In genomic region chrX:9677098-9677739, GRCh38 we compare ENCODE assay signal across 8 cellular contexts.
DNase-seq lines count a peak whose midpoint lies in the region; ATAC-seq lines count a peak whose summit lies in the region.

No MANE protein-coding gene starts in this region.

- H3K4me3 Mint-ChIP-seq in activated T-helper 2 cell treated with anti-CD3 and anti-CD28 coated beads, Interferon-gamma antibody, Interleukin-2, Interleukin-4, amounts not matched to agents 10 μg/mL and 5 μg/mL and 100 μg/mL, durations not matched to agents 14 hours and 24 hours and 36 hours (ENCODE audit: low read depth) = peak overlapping the region; percentile 37

- H3K36me3 Mint-ChIP-seq in activated T-helper 2 cell treated with anti-CD3 and anti-CD28 coated beads, Interferon-gamma antibody, Interleukin-2, Interleukin-4, amounts not matched to agents 10 μg/mL and 5 μg/mL and 100 μg/mL, durations not matched to agents 14 hours and 24 hours and 36 hours (ENCODE audit: low read depth) = peaks cover 78% of the 10 kb centered on the region

- peaks cover 26% of the 10 kb centered on the region for H3K9me3 Mint-ChIP-seq in activated T-helper 2 cell treated with anti-CD3 and anti-CD28 coated beads, Interferon-gamma antibody, Interleukin-2, Interleukin-4, amounts not matched to agents 10 μg/mL and 5 μg/mL and 100 μg/mL, durations not matched to agents 14 hours and 24 hours and 36 hours

- intact Hi-C loops in activated T-helper 2 cell treated with anti-CD3 and anti-CD28 coated beads, Interferon-gamma antibody, Interleukin-2, Interleukin-4, amounts not matched to agents 10 μg/mL and 5 μg/mL and 100 μg/mL, durations not matched to agents 14 hours and 24 hours and 36 hours (cut with micrococcal nuclease) = loop anchor here (1.0 to 5.0 kb wide), 7 partner anchors 33 to 420 kb away; no protein-coding TSS in a partner anchor

- H3K4me1 Mint-ChIP-seq in activated T-helper 2 cell treated with anti-CD3 and anti-CD28 coated beads, Interferon-gamma antibody, Interleukin-2, Interleukin-4, amounts not matched to agents 10 μg/mL and 5 μg/mL and 100 μg/mL, durations not matched to agents 14 hours and 24 hours and 36 hours (ENCODE audit: low read depth) = peaks cover 29% of the 10 kb centered on the region

- ATAC-seq in GM19467 (IDR thresholded peaks at IDR 0.05; ENCODE audit: unreplicated experiment) = peak; percentile 96
- ATAC-seq in HG03469 (IDR thresholded peaks at IDR 0.05; ENCODE audit: unreplicated experiment) = peak; percentile 99

- H3K27ac Mint-ChIP-seq in activated T-helper 2 cell treated with anti-CD3 and anti-CD28 coated beads, Interferon-gamma antibody, Interleukin-2, Interleukin-4, amounts not matched to agents 10 μg/mL and 5 μg/mL and 100 μg/mL, durations not matched to agents 14 hours and 24 hours and 36 hours = peak overlapping the region; percentile 71

- H3K27me3 Mint-ChIP-seq in activated T-helper 2 cell treated with anti-CD3 and anti-CD28 coated beads, Interferon-gamma antibody, Interleukin-2, Interleukin-4, amounts not matched to agents 10 μg/mL and 5 μg/mL and 100 μg/mL, durations not matched to agents 14 hours and 24 hours and 36 hours (ENCODE audit: low read depth) = no peaks in the 10 kb centered on the region

- peak; percentile 46 for DNase-seq in EH (ENCODE audit: low read depth)
- DNase-seq in activated T-helper 2 cell treated with anti-CD3 and anti-CD28 coated beads, Interferon-gamma antibody, Interleukin-2, Interleukin-4, amounts not matched to agents 10 μg/mL and 5 μg/mL and 100 μg/mL, durations not matched to agents 14 hours and 24 hours and 36 hours (ENCODE audit: low spot score) = peak; percentile 36
- peak; percentile 34 for DNase-seq in pons (ENCODE audit: low spot score)
- DNase-seq in NCI-H2171 (lab: John Stamatoyannopoulos, UW) = no peak
- no peak for DNase-seq in NCI-H1436 (lab: John Stamatoyannopoulos, UW)
- DNase-seq in hepatic stellate cell (ENCODE audit: low spot score) = no peak

Comparison
In these comparisons a context has a peak if more than half of its experiments do, and no peak if none do; other contexts are left out.
1. DNase-seq: peak in EH (single experiment), activated T-helper 2 cell treated with anti-CD3 and anti-CD28 coated beads, Interferon-gamma antibody, Interleukin-2, Interleukin-4, amounts not matched to agents 10 μg/mL and 5 μg/mL and 100 μg/mL, durations not matched to agents 14 hours and 24 hours and 36 hours (single experiment) and pons (single experiment); none in NCI-H2171 (single experiment), NCI-H1436 (single experiment) and hepatic stellate cell (single experiment).